In the genomic region with DNA sequence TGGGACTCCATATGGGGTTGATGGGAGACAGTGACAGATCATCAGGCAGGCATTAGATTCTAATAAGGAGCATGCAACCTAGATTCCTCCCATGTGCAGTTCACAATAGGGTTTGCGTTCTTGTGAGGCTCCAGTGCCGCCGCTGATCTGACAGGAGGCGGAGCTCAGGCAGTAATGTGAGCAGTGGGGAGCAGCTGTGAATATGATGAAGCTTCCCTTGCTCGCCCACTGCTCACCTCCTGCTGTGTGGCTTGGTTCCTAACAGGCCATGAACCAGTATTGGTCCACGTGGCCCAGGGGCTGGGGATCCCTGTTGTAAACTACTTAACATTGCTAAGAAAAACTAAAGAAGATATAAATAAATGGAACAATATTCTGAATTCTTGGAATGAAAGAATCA, we compare ENCODE assay signal across 13 cellular contexts.
DNase-seq lines count a peak whose midpoint lies in the region; ATAC-seq and TF ChIP-seq lines count a peak whose summit lies in the region.
"Had no signal": no experiment of that assay in that cellular context is flagged by ENCODE, and none has a peak within 500 bp of the region (broad histone marks: within the 10 kb centered on the region; RNA-seq: fewer than 3 reads in every experiment).

No MANE protein-coding gene starts in this region.

- no peak for TF ChIP-seq POLR2A in upper lobe of left lung (IDR thresholded peaks at IDR 0.05)

- H3K9me3 ChIP-seq in upper lobe of left lung, result no peaks in the 10 kb centered on the region
- H3K9me3 ChIP-seq: vagina had no signal

- peak; percentile 71 for ATAC-seq in left ventricle myocardium superior
- no peak for ATAC-seq in activated CD8-positive, alpha-beta T cell treated with anti-CD3 and anti-CD28 coated beads for 36 hours
- no peak for ATAC-seq in T-cell (replicated peaks in 1 of 4)
- no peak for ATAC-seq in upper lobe of left lung (ENCODE audit: low FRiP score in 2 of 2)
- ATAC-seq in GM18909 (IDR thresholded peaks at IDR 0.05; ENCODE audit: poor library complexity, unreplicated experiment), result no peak

- H3K9me3 Mint-ChIP-seq in activated CD8-positive, alpha-beta T cell treated with anti-CD3 and anti-CD28 coated beads for 36 hours, result no peaks in the 10 kb centered on the region
- H3K9me3 Mint-ChIP-seq in T-cell, result no peaks in the 10 kb centered on the region

- H3K4me3 Mint-ChIP-seq in activated CD8-positive, alpha-beta T cell treated with anti-CD3 and anti-CD28 coated beads for 36 hours, result no peak overlapping the region
- H3K4me3 Mint-ChIP-seq in T-cell, result no peak overlapping the region

- H3K4me1 Mint-ChIP-seq in activated CD8-positive, alpha-beta T cell treated with anti-CD3 and anti-CD28 coated beads for 36 hours (ENCODE audit: low read depth), result no peaks in the 10 kb centered on the region
- no peaks in the 10 kb centered on the region for H3K4me1 Mint-ChIP-seq in T-cell

- TF ChIP-seq EP300 in upper lobe of left lung (IDR thresholded peaks at IDR 0.05), result no peak

- no peaks in the 10 kb centered on the region for H3K36me3 Mint-ChIP-seq in activated CD8-positive, alpha-beta T cell treated with anti-CD3 and anti-CD28 coated beads for 36 hours (ENCODE audit: low read depth)
- no peaks in the 10 kb centered on the region for H3K36me3 Mint-ChIP-seq in T-cell

- H3K4me1 ChIP-seq in upper lobe of left lung, result peaks cover 3 to 12% (median 8%) of the 10 kb centered on the region in 4 donors
- H3K4me1 ChIP-seq: vagina had no signal

- no peak overlapping the region for H3K27ac ChIP-seq in upper lobe of left lung
- H3K27ac ChIP-seq: RWPE1, vagina had no signal

- intact Hi-C loops in left ventricle myocardium superior (cut with micrococcal nuclease), result loop anchor here (10.0 kb wide), 1 partner anchor 131 kb away; no protein-coding TSS in a partner anchor
- intact Hi-C loops in activated CD8-positive, alpha-beta T cell treated with anti-CD3 and anti-CD28 coated beads for 36 hours (cut with micrococcal nuclease), result no loop called here

- H3K36me3 ChIP-seq in upper lobe of left lung, result no peaks in the 10 kb centered on the region
- H3K36me3 ChIP-seq: vagina had no signal

- peak; percentile 43 for DNase-seq in D341Med (ENCODE audit: low spot score)
- peak; percentile 91 for DNase-seq in NCI-H146 (lab: John Stamatoyannopoulos, UW)
- DNase-seq in SK-N-DZ (ENCODE audit: low spot score), result peak; percentile 80
- no peak for DNase-seq in left ventricle myocardium superior
- no peak for DNase-seq in activated CD8-positive, alpha-beta T cell treated with anti-CD3 and anti-CD28 coated beads for 36 hours
- DNase-seq in T-cell, result no peak
- no peak for DNase-seq in upper lobe of left lung
- DNase-seq: amniotic stem cell, GDM1 had no signal

- peaks cover 3% of the 10 kb centered on the region for H3K27me3 Mint-ChIP-seq in activated CD8-positive, alpha-beta T cell treated with anti-CD3 and anti-CD28 coated beads for 36 hours
- no peaks in the 10 kb centered on the region for H3K27me3 Mint-ChIP-seq in T-cell

- H3K27me3 ChIP-seq in upper lobe of left lung, result no peaks in the 10 kb centered on the region
- H3K27me3 ChIP-seq: vagina had no signal

- POLR2A ChIA-PET in activated CD8-positive, alpha-beta T cell treated with anti-CD3 and anti-CD28 coated beads for 36 hours (lab: Charles Lee), result no interaction called here
- POLR2A ChIA-PET in T-cell (lab: Charles Lee), result no interaction called here

- H3K4me3 ChIP-seq in upper lobe of left lung, result no peak overlapping the region
- H3K4me3 ChIP-seq: skin epidermis, vagina had no signal

- TF ChIP-seq CTCF in activated CD8-positive, alpha-beta T cell treated with anti-CD3 and anti-CD28 coated beads for 36 hours (IDR thresholded peaks at IDR 0.05), result no peak
- no peak for TF ChIP-seq CTCF in upper lobe of left lung (IDR thresholded peaks at IDR 0.05)

- WGBS in upper lobe of left lung, 2 donors, result 48 to 57% methylated on average over 6 of the region's 6 CpGs

- CTCF ChIA-PET in activated CD8-positive, alpha-beta T cell treated with anti-CD3 and anti-CD28 coated beads for 36 hours (lab: Charles Lee), result no interaction called here
- CTCF ChIA-PET in T-cell (lab: Charles Lee), result no interaction called here

- H3K27ac Mint-ChIP-seq in activated CD8-positive, alpha-beta T cell treated with anti-CD3 and anti-CD28 coated beads for 36 hours, result no peak overlapping the region
- H3K27ac Mint-ChIP-seq in T-cell, result no peak overlapping the region

Comparison
In these comparisons a context has a peak if more than half of its experiments do, and no peak if none do; other contexts are left out.
1. DNase-seq: peak in D341Med (single experiment), NCI-H146 (single experiment) and SK-N-DZ (single experiment); none in left ventricle myocardium superior (single experiment), activated CD8-positive, alpha-beta T cell treated with anti-CD3 and anti-CD28 coated beads for 36 hours (single experiment), T-cell (0 of 34) and upper lobe of left lung (0 of 2).